In genomic region chr21:34609244-34609950, GRCh38 we compare ENCODE assay signal across 28 cellular contexts. TPM values are rescaled to one million over a fixed set of nuclear protein-coding genes. Genes with fewer than 3 reads are reported as not detected.
A peak's percentile ranks its signal among the peaks of the same experiment; 100 is the strongest.
DNase-seq lines count a peak whose midpoint lies in the region; ATAC-seq and TF ChIP-seq lines count a peak whose summit lies in the region.
"Had no signal": no experiment of that assay in that cellular context is flagged by ENCODE, and none has a peak within 500 bp of the region (broad histone marks: within the 10 kb centered on the region; RNA-seq: fewer than 3 reads in every experiment).

No MANE protein-coding gene starts in this region.

- no peak overlapping the region for H3K4me3 Mint-ChIP-seq in activated T-cell treated with anti-CD3 and anti-CD28 coated beads, Interleukin-2, amount 50 U/mL, for 72 hours
- H3K4me3 Mint-ChIP-seq: activated CD4-positive, alpha-beta T cell treated with anti-CD3 and anti-CD28 coated beads, Interleukin-2, amount 10 ng/mL, durations not matched to agents 24 days and 14 days; type B pancreatic cell had no signal

- no peak for TF ChIP-seq CTCF in epithelial cell of esophagus (IDR thresholded peaks at IDR 0.05; ENCODE audit: insufficient read depth, low read depth, low read length, missing control alignments)

- no peaks in the 10 kb centered on the region for H3K9me3 Mint-ChIP-seq in activated T-cell treated with anti-CD3 and anti-CD28 coated beads, Interleukin-2, amount 50 U/mL, for 72 hours
- H3K9me3 Mint-ChIP-seq: activated CD4-positive, alpha-beta T cell treated with anti-CD3 and anti-CD28 coated beads, Interleukin-2, amount 10 ng/mL, durations not matched to agents 24 days and 14 days; type B pancreatic cell had no signal

- ATAC-seq in activated T-cell treated with anti-CD3 and anti-CD28 coated beads, Interleukin-2, amount 50 U/mL, for 72 hours (replicated peaks in 1 of 2), result peak; percentile 58 to 80
- ATAC-seq in HG02938 (IDR thresholded peaks at IDR 0.05; ENCODE audit: unreplicated experiment), result no peak
- no peak for ATAC-seq in stimulated activated naive CD8-positive, alpha-beta T cell treated with anti-CD3 and anti-CD28 coated beads, Interleukin-15, Interleukin-2, amounts not matched to agents 100 U/mL and 50 U/mL, for 24 hours
- ATAC-seq: Panc1 had no signal

- H3K36me3 Mint-ChIP-seq in activated T-cell treated with anti-CD3 and anti-CD28 coated beads, Interleukin-2, amount 50 U/mL, for 72 hours (ENCODE audit: insufficient read depth in 2 of 2), result no peaks in the 10 kb centered on the region
- H3K36me3 Mint-ChIP-seq: type B pancreatic cell had no signal

- H3K27ac Mint-ChIP-seq in activated T-cell treated with anti-CD3 and anti-CD28 coated beads, Interleukin-2, amount 50 U/mL, for 72 hours, result no peak overlapping the region
- H3K27ac Mint-ChIP-seq: activated CD4-positive, alpha-beta T cell treated with anti-CD3 and anti-CD28 coated beads, Interleukin-2, amount 10 ng/mL, durations not matched to agents 24 days and 14 days; type B pancreatic cell had no signal

- peak overlapping the region; percentile 21 for H3K27ac ChIP-seq in substantia nigra (ENCODE audit: low read depth, low read length, poor library complexity, severe bottlenecking)
- H3K27ac ChIP-seq: esophagus squamous epithelium, stomach had no signal

- H3K4me1 Mint-ChIP-seq in activated T-cell treated with anti-CD3 and anti-CD28 coated beads, Interleukin-2, amount 50 U/mL, for 72 hours (ENCODE audit: low read depth), result peaks cover 26% of the 10 kb centered on the region

- peak in 1 of 2 donors; percentile 5 for DNase-seq in activated T-cell treated with anti-CD3 and anti-CD28 coated beads, Interleukin-2, amount 50 U/mL, for 72 hours
- no peak for DNase-seq in activated T-cell treated with anti-CD3 and anti-CD28 coated beads, Interleukin-2, amount 50 U/mL, for 48 hours
- peak; percentile 63 for DNase-seq in NCI-H748 (lab: John Stamatoyannopoulos, UW; ENCODE audit: unreplicated experiment)
- DNase-seq in epithelial cell of esophagus (ENCODE audit: low read depth), result peak; percentile 84
- no peak for DNase-seq in substantia nigra (lab: John Stamatoyannopoulos, UW)
- DNase-seq in stimulated activated naive CD8-positive, alpha-beta T cell treated with anti-CD3 and anti-CD28 coated beads, Interleukin-15, Interleukin-2, amounts not matched to agents 100 U/mL and 50 U/mL, for 24 hours, result no peak
- no peak for DNase-seq in GM03348 (ENCODE audit: low spot score)
- DNase-seq: activated CD4-positive, alpha-beta T cell treated with anti-CD3 and anti-CD28 coated beads, Interleukin-2, amount 10 ng/mL, durations not matched to agents 24 days and 14 days; activated naive CD4-positive, alpha-beta T cell treated with Interleukin-2 at 50 U/mL for 16 hours; aorta; cerebellar nuclear complex; effector CD8-positive, alpha-beta T cell; esophagus squamous epithelium; GOT3; Kasumi-1; kidney; NCI-H187; NCI-H446; NK-92 treated with Interleukin-12 subunit alpha and Interleukin-12 subunit beta, amount 100 ng/mL, for 24 hours; occipital lobe; stimulated activated CD4-positive, alpha-beta T cell treated with anti-CD3 and anti-CD28 coated beads, Interleukin-4, amount 100 ng/mL, for 24 hours; stomach had no signal

- peaks cover 14% of the 10 kb centered on the region for H3K27me3 Mint-ChIP-seq in activated T-cell treated with anti-CD3 and anti-CD28 coated beads, Interleukin-2, amount 50 U/mL, for 72 hours (ENCODE audit: low read depth)

- no peak overlapping the region for H3K4me3 ChIP-seq in epithelial cell of esophagus (ENCODE audit: low read length)
- H3K4me3 ChIP-seq: esophagus squamous epithelium, lung, stomach had no signal

RNA-seq across cellular contexts. Expression of gene RCAN1, which starts 5.5 kb away (rescaled TPM):
- 10 to 100 TPM; 11.7 to 13.3 TPM for total RNA-seq in activated T-cell treated with anti-CD3 and anti-CD28 coated beads, Interleukin-2, amount 50 U/mL, for 72 hours

RNA-seq across cellular contexts. Expression of gene CLIC6, which starts 59.4 kb away (rescaled TPM):
- total RNA-seq in activated T-cell treated with anti-CD3 and anti-CD28 coated beads, Interleukin-2, amount 50 U/mL, for 72 hours, result 1 to 10 TPM in 1 of 2 donors, under 1 TPM in 1; 0.82 to 1.6 TPM
- total RNA-seq: A673; activated CD4-positive, alpha-beta T cell treated with anti-CD3 and anti-CD28 coated beads, Interleukin-2, amount 10 ng/mL, durations not matched to agents 24 days and 14 days; SK-MEL-5 had no signal

Comparison
In these comparisons a context has a peak if more than half of its experiments do, and no peak if none do; other contexts are left out.
1. ATAC-seq: peak in activated T-cell treated with anti-CD3 and anti-CD28 coated beads, Interleukin-2, amount 50 U/mL, for 72 hours (2 of 2); none in HG02938 (single experiment) and stimulated activated naive CD8-positive, alpha-beta T cell treated with anti-CD3 and anti-CD28 coated beads, Interleukin-15, Interleukin-2, amounts not matched to agents 100 U/mL and 50 U/mL, for 24 hours (single experiment).
2. DNase-seq: peak in NCI-H748 (single experiment) and epithelial cell of esophagus (single experiment); none in activated T-cell treated with anti-CD3 and anti-CD28 coated beads, Interleukin-2, amount 50 U/mL, for 48 hours (0 of 2), substantia nigra (0 of 49), stimulated activated naive CD8-positive, alpha-beta T cell treated with anti-CD3 and anti-CD28 coated beads, Interleukin-15, Interleukin-2, amounts not matched to agents 100 U/mL and 50 U/mL, for 24 hours (single experiment) and GM03348 (single experiment).